In the genomic region with DNA sequence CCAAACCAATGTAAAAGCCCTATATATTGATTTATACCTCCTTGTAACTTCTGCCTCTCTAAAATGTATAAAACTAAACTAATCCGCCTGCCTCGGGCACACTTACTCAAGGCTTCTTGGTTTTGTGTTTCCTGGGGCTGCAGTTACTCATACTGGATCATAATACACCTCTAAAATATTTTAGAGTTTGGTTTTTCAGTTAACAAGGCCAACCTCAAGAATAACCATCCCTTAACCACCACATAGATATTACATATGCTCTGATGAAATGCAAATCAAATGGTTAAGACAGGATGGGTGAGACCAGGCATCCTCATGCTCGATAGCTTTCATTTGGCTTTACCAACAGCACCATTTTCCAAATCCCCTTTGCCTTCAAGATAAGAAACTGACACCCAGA, we compare ENCODE assay signal across 12 cellular contexts. TPM values are rescaled to one million over a fixed set of nuclear protein-coding genes. Genes with fewer than 3 reads are reported as not detected.
DNase-seq lines count a peak whose midpoint lies in the region; ATAC-seq and TF ChIP-seq lines count a peak whose summit lies in the region.
"Had no signal": no experiment of that assay in that cellular context is flagged by ENCODE, and none has a peak within 500 bp of the region (broad histone marks: within the 10 kb centered on the region; RNA-seq: fewer than 3 reads in every experiment).

No MANE protein-coding gene starts in this region.

- H2AFZ ChIP-seq in smooth muscle cell (ENCODE audit: low read depth), result no peak overlapping the region

- no peak for TF ChIP-seq POLR2A in testis (IDR thresholded peaks at IDR 0.05)

- H3K4me1 ChIP-seq in smooth muscle cell (ENCODE audit: low read depth) (no peaks in the 10 kb centered on the region), testis (no peaks in the 10 kb centered on the region)

- no peaks in the 10 kb centered on the region for H3K27me3 Mint-ChIP-seq in activated T-cell treated with anti-CD3 and anti-CD28 coated beads, Interleukin-2, amount 50 U/mL, for 72 hours (ENCODE audit: low read depth)
- H3K27me3 Mint-ChIP-seq in activated naive CD8-positive, alpha-beta T cell treated with anti-CD3 and anti-CD28 coated beads for 36 hours, result no peaks in the 10 kb centered on the region

- H3K36me3 Mint-ChIP-seq in activated T-cell treated with anti-CD3 and anti-CD28 coated beads, Interleukin-2, amount 50 U/mL, for 72 hours (ENCODE audit: insufficient read depth in 2 of 2), result peaks cover 13 to 27% of the 10 kb centered on the region in 2 donors
- peaks cover 65% of the 10 kb centered on the region for H3K36me3 Mint-ChIP-seq in activated naive CD8-positive, alpha-beta T cell treated with anti-CD3 and anti-CD28 coated beads for 36 hours

- H3K27ac Mint-ChIP-seq in activated T-cell treated with anti-CD3 and anti-CD28 coated beads, Interleukin-2, amount 50 U/mL, for 72 hours, result peak overlapping the region; percentile 96
- peak overlapping the region; percentile 75 for H3K27ac Mint-ChIP-seq in activated naive CD8-positive, alpha-beta T cell treated with anti-CD3 and anti-CD28 coated beads for 36 hours

- H3K4me3 Mint-ChIP-seq in activated T-cell treated with anti-CD3 and anti-CD28 coated beads, Interleukin-2, amount 50 U/mL, for 72 hours, result peak overlapping the region; percentile 35 to 91
- H3K4me3 Mint-ChIP-seq in activated naive CD8-positive, alpha-beta T cell treated with anti-CD3 and anti-CD28 coated beads for 36 hours, result no peak overlapping the region

- no peak overlapping the region for H3K9ac ChIP-seq in smooth muscle cell (ENCODE audit: low read depth)

- H3F3A ChIP-seq in smooth muscle cell (ENCODE audit: low read depth), result no peaks in the 10 kb centered on the region

- no peak for DNase-seq in activated T-cell treated with anti-CD3 and anti-CD28 coated beads, Interleukin-2, amount 50 U/mL, for 72 hours
- DNase-seq in activated T-cell treated with anti-CD3 and anti-CD28 coated beads for 4 hours (no peak), smooth muscle cell (lab: John Stamatoyannopoulos, UW; ENCODE audit: unreplicated experiment) (no peak), testis (no peak), NCI-H510A (lab: John Stamatoyannopoulos, UW) (no peak), SHP77 treated with DMSO at 0.1 percent for 48 hours (lab: John Stamatoyannopoulos, UW) (no peak)
- DNase-seq in activated naive CD8-positive, alpha-beta T cell treated with anti-CD3 and anti-CD28 coated beads for 36 hours, result no peak
- DNase-seq: activated CD8-positive, alpha-beta memory T cell treated with anti-CD3 and anti-CD28 coated beads, Interleukin-2, amount 50 U/mL, for 48 hours; islet precursor cell; retina; RPMI8226 had no signal

- TF ChIP-seq CTCF in smooth muscle cell (IDR thresholded peaks at IDR 0.05; ENCODE audit: borderline replicate concordance, insufficient read depth, poor library complexity, severe bottlenecking), result no peak
- TF ChIP-seq CTCF in testis (IDR thresholded peaks at IDR 0.05), result no peak

- no peaks in the 10 kb centered on the region for H3K27me3 ChIP-seq in smooth muscle cell (ENCODE audit: low read depth)
- H3K27me3 ChIP-seq in testis, result no peaks in the 10 kb centered on the region

- H3K4me3 ChIP-seq in smooth muscle cell (no peak overlapping the region), testis (no peak overlapping the region)

- H3K4me1 Mint-ChIP-seq in activated T-cell treated with anti-CD3 and anti-CD28 coated beads, Interleukin-2, amount 50 U/mL, for 72 hours (ENCODE audit: low read depth), result peaks cover 50% of the 10 kb centered on the region
- peaks cover 47% of the 10 kb centered on the region for H3K4me1 Mint-ChIP-seq in activated naive CD8-positive, alpha-beta T cell treated with anti-CD3 and anti-CD28 coated beads for 36 hours

- peak; percentile 52 to 57 for ATAC-seq in activated T-cell treated with anti-CD3 and anti-CD28 coated beads, Interleukin-2, amount 50 U/mL, for 72 hours (replicated peaks in 1 of 2)
- peak; percentile 72 for ATAC-seq in HG03378 (IDR thresholded peaks at IDR 0.05; ENCODE audit: unreplicated experiment)

- H3K9me3 Mint-ChIP-seq in activated T-cell treated with anti-CD3 and anti-CD28 coated beads, Interleukin-2, amount 50 U/mL, for 72 hours, result peaks cover 0 to 1% of the 10 kb centered on the region in 2 donors
- peaks cover 1% of the 10 kb centered on the region for H3K9me3 Mint-ChIP-seq in activated naive CD8-positive, alpha-beta T cell treated with anti-CD3 and anti-CD28 coated beads for 36 hours

- H3K9me3 ChIP-seq in smooth muscle cell (replicated peaks; ENCODE audit: low read depth), result no peaks in the 10 kb centered on the region
- no peaks in the 10 kb centered on the region for H3K9me3 ChIP-seq in testis

- no peaks in the 10 kb centered on the region for H3K36me3 ChIP-seq in smooth muscle cell (ENCODE audit: low read depth)
- H3K36me3 ChIP-seq in testis (ENCODE audit: low read depth, missing control alignments), result no peaks in the 10 kb centered on the region

- H3K4me2 ChIP-seq in smooth muscle cell, result peak overlapping the region; percentile 23

- H4K20me1 ChIP-seq in smooth muscle cell (ENCODE audit: low read depth), result peaks cover 3% of the 10 kb centered on the region

- 63% methylated on average over 3 of the region's 3 CpGs for WGBS in smooth muscle cell (ENCODE audit: low lambda C conversion rate)
- 91 to 93% methylated on average over 3 of the region's 3 CpGs for WGBS in testis, 2 donors

- H3K79me2 ChIP-seq in smooth muscle cell (ENCODE audit: low read depth), result no peaks in the 10 kb centered on the region

- H3K27ac ChIP-seq in smooth muscle cell (ENCODE audit: low read depth) (peak overlapping the region; percentile 62), testis (no peak overlapping the region)

- intact Hi-C loops in testis (cut with DNase I; ENCODE audit: low total_unique reads), result no loop called here

RNA-seq across cellular contexts. Expression of a gene that starts 46.4 kb away (rescaled TPM):
- total RNA-seq in activated T-cell treated with anti-CD3 and anti-CD28 coated beads, Interleukin-2, amount 50 U/mL, for 72 hours, result 10 to 100 TPM; 33.9 to 39.9 TPM
- total RNA-seq in activated naive CD8-positive, alpha-beta T cell treated with anti-CD3 and anti-CD28 coated beads for 36 hours, result 10 to 100 TPM; 43.4 to 44.5 TPM
- 20.6 and 22.2 TPM in 2 replicates for total RNA-seq in smooth muscle cell
- 33.5 and 40.1 TPM in 2 replicates for polyA plus RNA-seq in smooth muscle cell
- 10 to 100 TPM; 76.6 to 95.1 TPM for total RNA-seq in testis
- polyA plus RNA-seq in testis (ENCODE audit: insufficient read depth, low read depth, low replicate concordance), result 51.3 TPM
